In genomic region chr9:112097712-112098688, GRCh38 we compare ENCODE assay signal across 8 cellular contexts.
DNase-seq lines count a peak whose midpoint lies in the region; ATAC-seq and TF ChIP-seq lines count a peak whose summit lies in the region.

No MANE protein-coding gene starts in this region.

- intact Hi-C loops in ascending aorta (cut with DNase I), result loop anchor here (1.0 kb wide), 1 partner anchor 263 kb away; no protein-coding TSS in a partner anchor

- no peak overlapping the region for H3K9ac ChIP-seq in smooth muscle cell (ENCODE audit: low read depth)

- no peaks in the 10 kb centered on the region for H3F3A ChIP-seq in smooth muscle cell (ENCODE audit: low read depth)

- H3K27me3 ChIP-seq in ascending aorta (no peaks in the 10 kb centered on the region), hepatocyte (no peaks in the 10 kb centered on the region), smooth muscle cell (ENCODE audit: low read depth) (no peaks in the 10 kb centered on the region)

- WGBS in hepatocyte (ENCODE audit: low lambda C conversion rate, missing lambda C conversion rate), result 61% methylated on average over 15 of the region's 15 CpGs
- WGBS in smooth muscle cell (ENCODE audit: low lambda C conversion rate), result 47% methylated on average over 15 of the region's 15 CpGs

- H3K9me2 ChIP-seq in hepatocyte (replicated peaks; ENCODE audit: insufficient read depth), result no peaks in the 10 kb centered on the region

- H2AFZ ChIP-seq in hepatocyte (no peak overlapping the region), smooth muscle cell (ENCODE audit: low read depth) (no peak overlapping the region)

- H3K9me3 ChIP-seq in ascending aorta (no peaks in the 10 kb centered on the region), hepatocyte (ENCODE audit: low read depth) (no peaks in the 10 kb centered on the region), smooth muscle cell (replicated peaks; ENCODE audit: low read depth) (no peaks in the 10 kb centered on the region)

- H3K27ac ChIP-seq in ascending aorta (no peak overlapping the region), hepatocyte (no peak overlapping the region), smooth muscle cell (ENCODE audit: low read depth) (no peak overlapping the region)

- TF ChIP-seq POLR2A in GM18505 (IDR thresholded peaks at IDR 0.05; ENCODE audit: borderline replicate concordance, extremely low read depth, insufficient read depth, insufficient read length), result no peak

- H3K79me2 ChIP-seq in hepatocyte (no peaks in the 10 kb centered on the region), smooth muscle cell (ENCODE audit: low read depth) (no peaks in the 10 kb centered on the region)

- H3K4me3 ChIP-seq in ascending aorta, result no peak overlapping the region
- no peak overlapping the region for H3K4me3 ChIP-seq in hepatocyte
- no peak overlapping the region for H3K4me3 ChIP-seq in smooth muscle cell

- TF ChIP-seq CTCF in ascending aorta (IDR thresholded peaks at IDR 0.05) (peak; percentile 70 to 89 (median 83)), hepatocyte (IDR thresholded peaks at IDR 0.05; ENCODE audit: poor library complexity) (peak; percentile 85), smooth muscle cell (IDR thresholded peaks at IDR 0.05; ENCODE audit: borderline replicate concordance, insufficient read depth, poor library complexity, severe bottlenecking) (peak; percentile 96)

- ATAC-seq in GM21423 (IDR thresholded peaks at IDR 0.05; ENCODE audit: unreplicated experiment) (peak; percentile 58), GM18505 (IDR thresholded peaks at IDR 0.05; ENCODE audit: unreplicated experiment) (no peak)

- DNase-seq in AG20443 (ENCODE audit: low spot score), result peak; percentile 85
- DNase-seq in NCI-H146 (lab: John Stamatoyannopoulos, UW), result peak; percentile 49
- DNase-seq in T-helper 2 cell, result peak in 4 of 5 experiments; percentile 36 to 78 (median 42)
- DNase-seq in ascending aorta (ENCODE audit: low spot score in 2 of 2), result peak in 1 of 2 donors; percentile 74
- DNase-seq in hepatocyte (ENCODE audit: low spot score), result peak; percentile 85
- DNase-seq in smooth muscle cell (lab: John Stamatoyannopoulos, UW; ENCODE audit: unreplicated experiment), result no peak

- H3K4me2 ChIP-seq in hepatocyte (no peak overlapping the region), smooth muscle cell (no peak overlapping the region)

- H3K4me1 ChIP-seq in ascending aorta (no peaks in the 10 kb centered on the region), hepatocyte (ENCODE audit: insufficient read depth) (no peaks in the 10 kb centered on the region), smooth muscle cell (ENCODE audit: low read depth) (no peaks in the 10 kb centered on the region)

- H3K36me3 ChIP-seq in ascending aorta, result no peaks in the 10 kb centered on the region
- H3K36me3 ChIP-seq in hepatocyte (replicated peaks; ENCODE audit: insufficient read depth, low read depth), result no peaks in the 10 kb centered on the region
- no peaks in the 10 kb centered on the region for H3K36me3 ChIP-seq in smooth muscle cell (ENCODE audit: low read depth)

- H4K20me1 ChIP-seq in hepatocyte (ENCODE audit: insufficient read depth, poor library complexity, severe bottlenecking) (no peaks in the 10 kb centered on the region), smooth muscle cell (ENCODE audit: low read depth) (no peaks in the 10 kb centered on the region)
